22 cellular contexts compared by ENCODE assay signal in the genomic region with DNA sequence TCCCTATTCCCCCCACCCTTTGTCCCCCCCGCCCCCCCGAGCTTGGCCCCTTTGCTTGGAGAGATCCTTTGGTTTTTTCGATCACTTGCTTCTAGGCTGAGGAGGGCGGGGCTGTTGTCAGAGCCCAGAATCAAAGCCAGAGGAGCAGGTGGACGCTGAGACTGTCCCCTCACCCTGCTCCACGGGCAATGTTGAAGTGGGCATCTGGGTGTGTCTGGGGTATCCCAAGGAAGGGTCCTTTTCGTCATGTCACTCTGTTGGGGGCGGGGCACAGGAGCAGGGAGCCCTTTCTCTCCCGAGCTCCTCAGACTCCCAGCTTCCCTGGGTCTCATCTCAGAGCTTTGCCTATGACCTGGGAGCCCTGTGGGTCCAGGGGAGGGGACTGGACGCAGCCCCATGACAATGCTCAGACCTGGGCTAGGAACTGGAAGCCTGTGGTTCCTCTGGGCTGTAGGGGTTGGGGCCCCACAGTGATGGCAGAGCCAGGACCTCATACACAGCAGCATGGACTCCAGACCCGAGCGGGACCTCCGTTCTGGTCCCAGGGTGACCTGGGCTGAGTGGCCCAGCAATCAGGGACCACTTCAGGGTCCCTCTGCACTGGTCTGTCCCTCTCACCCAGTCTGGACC. TPM values are rescaled to one million over a fixed set of nuclear protein-coding genes. Genes with fewer than 3 reads are reported as not detected.
DNase-seq lines count a peak whose midpoint lies in the region; ATAC-seq, FAIRE-seq and TF ChIP-seq lines count a peak whose summit lies in the region.
"Had no signal": no experiment of that assay in that cellular context is flagged by ENCODE, and none has a peak within 500 bp of the region (broad histone marks: within the 10 kb centered on the region; RNA-seq: fewer than 3 reads in every experiment).

No MANE protein-coding gene starts in this region.

- H3K27me3 ChIP-seq in PC-9 (ENCODE audit: insufficient read depth, low read depth) = no peaks in the 10 kb centered on the region
- H3K27me3 ChIP-seq: MG63, right lobe of liver had no signal

- POLR2A ChIA-PET in PC-9 (lab: Charles Lee; ENCODE audit: unreplicated experiment) = interaction anchor here (0.6 kb wide), 1 partner anchor 289 kb away, joined by 5 read pairs; no protein-coding TSS in a partner anchor

- CTCF ChIA-PET in PC-9 (lab: Charles Lee) = no interaction called here

- H3K36me3 Mint-ChIP-seq in activated naive CD4-positive, alpha-beta T cell treated with anti-CD3 and anti-CD28 coated beads, Interleukin-2, amount 50 U/mL, for 24 hours = no peaks in the 10 kb centered on the region
- no peaks in the 10 kb centered on the region for H3K36me3 Mint-ChIP-seq in type B pancreatic cell
- no peaks in the 10 kb centered on the region for H3K36me3 Mint-ChIP-seq in HFFc6 (ENCODE audit: low read depth)

- no peak overlapping the region for H3K4me3 ChIP-seq in PC-9
- H3K4me3 ChIP-seq: coronary artery, MG63, right lobe of liver, suprapubic skin had no signal

- DNase-seq in activated naive CD4-positive, alpha-beta T cell (lab: John Stamatoyannopoulos, UW) = no peak
- DNase-seq in PC-9 = no peak
- DNase-seq in ecto neural progenitor cell (ENCODE audit: low spot score) = peak; percentile 40
- no peak for DNase-seq in type B pancreatic cell (ENCODE audit: extremely low spot score, unreplicated experiment)
- DNase-seq in HFFc6 = no peak
- no peak for DNase-seq in D721Med (ENCODE audit: insufficient read length, low spot score)
- DNase-seq: brain microvascular endothelial cell, COR-L47, MG63, NCI-H1694 treated with DMSO at 0.1 percent for 48 hours, NCI-H226, occipital lobe, SHP77, T-helper 9 cell had no signal

- no peaks in the 10 kb centered on the region for H3K9me3 Mint-ChIP-seq in activated naive CD4-positive, alpha-beta T cell treated with anti-CD3 and anti-CD28 coated beads, Interleukin-2, amount 50 U/mL, for 24 hours
- H3K9me3 Mint-ChIP-seq in type B pancreatic cell (no peaks in the 10 kb centered on the region), HFFc6 (no peaks in the 10 kb centered on the region)

- no TSS peak for BruUV-seq in PC-9 (replicated peaks; lab: Mats Ljungman, UMichigan)

- H3K9me3 ChIP-seq in PC-9 (ENCODE audit: insufficient read depth, low read depth) = no peaks in the 10 kb centered on the region
- H3K9me3 ChIP-seq: MG63, right lobe of liver, suprapubic skin had no signal

- H3K36me3 ChIP-seq in PC-9 (ENCODE audit: low read depth) = no peaks in the 10 kb centered on the region
- H3K36me3 ChIP-seq: brain microvascular endothelial cell, MG63, right lobe of liver, suprapubic skin had no signal

- H3K27ac ChIP-seq in PC-9 = no peak overlapping the region
- H3K27ac ChIP-seq: brain microvascular endothelial cell, coronary artery, epithelial cell of prostate, suprapubic skin had no signal

- TF ChIP-seq CTCF in PC-9 (conservative IDR thresholded peaks at IDR 0.05) = no peak
- no peak for TF ChIP-seq CTCF in type B pancreatic cell (conservative IDR thresholded peaks at IDR 0.05)
- TF ChIP-seq CTCF in HFFc6 (IDR thresholded peaks at IDR 0.05) = no peak
- TF ChIP-seq CTCF in D721Med (IDR thresholded peaks at IDR 0.05; ENCODE audit: insufficient read depth, missing control alignments) = no peak

- H3K4me1 Mint-ChIP-seq in activated naive CD4-positive, alpha-beta T cell treated with anti-CD3 and anti-CD28 coated beads, Interleukin-2, amount 50 U/mL, for 24 hours = peaks cover 12% of the 10 kb centered on the region
- no peaks in the 10 kb centered on the region for H3K4me1 Mint-ChIP-seq in type B pancreatic cell (ENCODE audit: unreplicated experiment)
- no peaks in the 10 kb centered on the region for H3K4me1 Mint-ChIP-seq in HFFc6 (ENCODE audit: low read depth)

- peak overlapping the region; percentile 4 for H3K27ac Mint-ChIP-seq in activated naive CD4-positive, alpha-beta T cell treated with anti-CD3 and anti-CD28 coated beads, Interleukin-2, amount 50 U/mL, for 24 hours
- H3K27ac Mint-ChIP-seq in type B pancreatic cell = peak overlapping the region; percentile 90
- H3K27ac Mint-ChIP-seq in HFFc6 = no peak overlapping the region

- H3K4me3 Mint-ChIP-seq in activated naive CD4-positive, alpha-beta T cell treated with anti-CD3 and anti-CD28 coated beads, Interleukin-2, amount 50 U/mL, for 24 hours = no peak overlapping the region
- H3K4me3 Mint-ChIP-seq in type B pancreatic cell (no peak overlapping the region), HFFc6 (no peak overlapping the region)

- H3K4me1 ChIP-seq in PC-9 (replicated peaks; ENCODE audit: insufficient read depth) = peaks cover 26% of the 10 kb centered on the region
- H3K4me1 ChIP-seq: right lobe of liver had no signal

- FAIRE-seq in D721Med (lab: Jason Lieb, UNC) = no peak
- FAIRE-seq: frontal cortex had no signal

- no peaks in the 10 kb centered on the region for H3K27me3 Mint-ChIP-seq in activated naive CD4-positive, alpha-beta T cell treated with anti-CD3 and anti-CD28 coated beads, Interleukin-2, amount 50 U/mL, for 24 hours
- H3K27me3 Mint-ChIP-seq in type B pancreatic cell = peaks cover 3% of the 10 kb centered on the region
- peaks cover 58% of the 10 kb centered on the region for H3K27me3 Mint-ChIP-seq in HFFc6 (ENCODE audit: insufficient read depth)

- 0 out of 2 replicates have a peak, but pooled peaks cover 6% of the 10 kb centered on the region for H3F3A ChIP-seq in PC-9 (ENCODE audit: insufficient read depth, low read depth)

- H4K20me1 ChIP-seq in PC-9 (ENCODE audit: insufficient read depth) = no peaks in the 10 kb centered on the region

- H3K4me2 ChIP-seq in PC-9 = 0 out of 2 replicates have a peak overlapping the region, but pooled peaks have one; percentile 31

- no peak overlapping the region for H2AFZ ChIP-seq in PC-9

- H3K79me2 ChIP-seq in PC-9 (ENCODE audit: low read depth) = no peaks in the 10 kb centered on the region

- intact Hi-C loops in PC-9 (cut with micrococcal nuclease; ENCODE audit: unreplicated experiment) = no loop called here

- no peak for ATAC-seq in HG03135 (IDR thresholded peaks at IDR 0.05; ENCODE audit: unreplicated experiment)

- no peaks in the 10 kb centered on the region for H3K9me2 ChIP-seq in PC-9 (ENCODE audit: insufficient read depth)

RNA-seq across cellular contexts. Expression of gene APOBEC3A, which starts 2.9 kb away (rescaled TPM):
- not detected in 2 replicates for total RNA-seq in PC-9 (2021)
- 0.67 and 1.6 TPM in 2 replicates for total RNA-seq in type B pancreatic cell (ENCODE audit: low replicate concordance)
- total RNA-seq in HFFc6 (2021; fragmentation: NEBNext Ultra II Directional; extraction: Animal tissue kit (Norgen Biotek cat#: 25700)) = not detected
- total RNA-seq: frontal cortex, mucosa of gallbladder, occipital lobe had no signal

RNA-seq across cellular contexts. Expression of gene APOBEC3B, which starts 27.6 kb away (rescaled TPM):
- total RNA-seq in PC-9 (2021) (66.5 and 83.6 TPM in 2 replicates), type B pancreatic cell (ENCODE audit: low replicate concordance) (6.7 and 7.1 TPM in 2 replicates)
- 10 to 100 TPM; 14.9 to 44.2 (median 39.4) TPM for total RNA-seq in HFFc6 (2021; fragmentation: NEBNext Ultra II Directional; extraction: Animal tissue kit (Norgen Biotek cat#: 25700))
- total RNA-seq: frontal cortex, occipital lobe had no signal

RNA-seq across cellular contexts. Expression of gene APOBEC3C, which starts 59.5 kb away (rescaled TPM):
- total RNA-seq in PC-9 (2021) (64.6 and 66.5 TPM in 2 replicates), type B pancreatic cell (ENCODE audit: low replicate concordance) (26.0 and 55.3 TPM in 2 replicates)
- 10 to 100 TPM; 43.9 to 93.9 (median 83.5) TPM for total RNA-seq in HFFc6 (2021; fragmentation: NEBNext Ultra II Directional; extraction: Animal tissue kit (Norgen Biotek cat#: 25700))
- total RNA-seq: frontal cortex had no signal
